Comparison of ENCODE assay signal across 9 cellular contexts in genomic region chr2:160428425-160428763, GRCh38.
A peak's percentile ranks its signal among the peaks of the same experiment; 100 is the strongest.
DNase-seq lines count a peak whose midpoint lies in the region; ATAC-seq and TF ChIP-seq lines count a peak whose summit lies in the region.
"Had no signal": no experiment of that assay in that cellular context is flagged by ENCODE, and none has a peak within 500 bp of the region (broad histone marks: within the 10 kb centered on the region; RNA-seq: fewer than 3 reads in every experiment).

No MANE protein-coding gene starts in this region.

- no peak for ATAC-seq in left lung
- ATAC-seq in HG02870 (IDR thresholded peaks at IDR 0.05; ENCODE audit: unreplicated experiment): no peak

- CTCF ChIA-PET in activated CD4-positive, alpha-beta T cell treated with anti-CD3 and anti-CD28 coated beads, Interleukin-2, amount 10 ng/mL, durations not matched to agents 7 days and 5 days (lab: Charles Lee): interaction anchor here (1.5 to 2.7 kb wide), 4 partner anchors 16 to 29 kb away, joined by 4 to 10 read pairs (median 6); no protein-coding TSS in a partner anchor
- CTCF ChIA-PET in activated CD4-positive, alpha-beta memory T cell treated with anti-CD3 and anti-CD28 coated beads, Interleukin-2, amount 10 ng/mL, durations not matched to agents 7 days and 5 days (lab: Charles Lee): interaction anchor here (0.6 to 4.2 kb wide), 16 partner anchors 8 to 541 kb away, joined by 3 to 40 read pairs (median 3); no protein-coding TSS in a partner anchor

- no peaks in the 10 kb centered on the region for H3K27me3 ChIP-seq in left lung
- no peaks in the 10 kb centered on the region for H3K27me3 ChIP-seq in suprapubic skin

- H3K4me1 Mint-ChIP-seq in activated CD4-positive, alpha-beta T cell treated with anti-CD3 and anti-CD28 coated beads, Interleukin-2, amount 10 ng/mL, durations not matched to agents 7 days and 5 days: peaks cover 64% of the 10 kb centered on the region
- H3K4me1 Mint-ChIP-seq in activated CD4-positive, alpha-beta memory T cell treated with anti-CD3 and anti-CD28 coated beads, Interleukin-2, amount 10 ng/mL, durations not matched to agents 7 days and 5 days: peaks cover 51% of the 10 kb centered on the region

- H3K4me3 ChIP-seq in left lung (no peak overlapping the region), suprapubic skin (no peak overlapping the region)

- intact Hi-C loops in left lung (cut with DNase I) (no loop called here), posterior vena cava (cut with DNase I) (no loop called here)

- TF ChIP-seq CTCF in left lung (IDR thresholded peaks at IDR 0.05) (no peak), suprapubic skin (IDR thresholded peaks at IDR 0.05) (no peak)

- TF ChIP-seq EP300 in suprapubic skin (IDR thresholded peaks at IDR 0.05): no peak

- TF ChIP-seq POLR2A in suprapubic skin (IDR thresholded peaks at IDR 0.05): no peak

- H3K4me3 Mint-ChIP-seq in activated CD4-positive, alpha-beta T cell treated with anti-CD3 and anti-CD28 coated beads, Interleukin-2, amount 10 ng/mL, durations not matched to agents 7 days and 5 days: peak overlapping the region; percentile 57
- H3K4me3 Mint-ChIP-seq in activated CD4-positive, alpha-beta memory T cell treated with anti-CD3 and anti-CD28 coated beads, Interleukin-2, amount 10 ng/mL, durations not matched to agents 7 days and 5 days: peak overlapping the region; percentile 52

- H3K4me1 ChIP-seq in left lung (peaks cover 16 to 64% of the 10 kb centered on the region in 2 donors), suprapubic skin (peaks cover 37% of the 10 kb centered on the region)

- peaks cover 0 to 5% of the 10 kb centered on the region in 2 donors for H3K9me3 ChIP-seq in left lung
- H3K9me3 ChIP-seq in suprapubic skin: no peaks in the 10 kb centered on the region

- H3K27me3 Mint-ChIP-seq in activated CD4-positive, alpha-beta T cell treated with anti-CD3 and anti-CD28 coated beads, Interleukin-2, amount 10 ng/mL, durations not matched to agents 7 days and 5 days: no peaks in the 10 kb centered on the region
- H3K27me3 Mint-ChIP-seq in activated CD4-positive, alpha-beta memory T cell treated with anti-CD3 and anti-CD28 coated beads, Interleukin-2, amount 10 ng/mL, durations not matched to agents 7 days and 5 days: peaks cover 2% of the 10 kb centered on the region

- DNase-seq in activated CD4-positive, alpha-beta T cell treated with anti-CD3 and anti-CD28 coated beads, Interleukin-2, amount 10 ng/mL, durations not matched to agents 7 days and 5 days: no peak
- no peak for DNase-seq in activated CD4-positive, alpha-beta T cell treated with anti-CD3 and anti-CD28 coated beads for 1 hour
- DNase-seq in activated CD4-positive, alpha-beta memory T cell treated with anti-CD3 and anti-CD28 coated beads, Interleukin-2, amount 10 ng/mL, durations not matched to agents 7 days and 5 days: no peak
- DNase-seq in left lung (no peak), suprapubic skin (ENCODE audit: low spot score in 2 of 2) (no peak), NCI-H2081 treated with DMSO at 0.1 percent for 48 hours (lab: John Stamatoyannopoulos, UW) (no peak), posterior vena cava (ENCODE audit: low spot score) (no peak)
- DNase-seq: NCI-H1930 had no signal

- POLR2A ChIA-PET in activated CD4-positive, alpha-beta T cell treated with anti-CD3 and anti-CD28 coated beads, Interleukin-2, amount 10 ng/mL, durations not matched to agents 7 days and 5 days (lab: Charles Lee): no interaction called here
- POLR2A ChIA-PET in activated CD4-positive, alpha-beta memory T cell treated with anti-CD3 and anti-CD28 coated beads, Interleukin-2, amount 10 ng/mL, durations not matched to agents 7 days and 5 days (lab: Charles Lee): interaction anchor here (1.4 to 3.1 kb wide), 5 partner anchors 17 to 64 kb away, joined by 5 to 26 read pairs (median 10); partner anchors contain the start of gene RBMS1

- WGBS in suprapubic skin: 48% methylated on average over 4 of the region's 4 CpGs

- H3K36me3 ChIP-seq in left lung (no peaks in the 10 kb centered on the region), suprapubic skin (no peaks in the 10 kb centered on the region)

- peaks cover 14% of the 10 kb centered on the region for H3K9me3 Mint-ChIP-seq in activated CD4-positive, alpha-beta T cell treated with anti-CD3 and anti-CD28 coated beads, Interleukin-2, amount 10 ng/mL, durations not matched to agents 7 days and 5 days
- H3K9me3 Mint-ChIP-seq in activated CD4-positive, alpha-beta memory T cell treated with anti-CD3 and anti-CD28 coated beads, Interleukin-2, amount 10 ng/mL, durations not matched to agents 7 days and 5 days: peaks cover 11% of the 10 kb centered on the region

- peak overlapping the region; percentile 86 for H3K27ac Mint-ChIP-seq in activated CD4-positive, alpha-beta T cell treated with anti-CD3 and anti-CD28 coated beads, Interleukin-2, amount 10 ng/mL, durations not matched to agents 7 days and 5 days
- H3K27ac Mint-ChIP-seq in activated CD4-positive, alpha-beta memory T cell treated with anti-CD3 and anti-CD28 coated beads, Interleukin-2, amount 10 ng/mL, durations not matched to agents 7 days and 5 days: peak overlapping the region; percentile 88

- peaks cover 39% of the 10 kb centered on the region for H3K36me3 Mint-ChIP-seq in activated CD4-positive, alpha-beta T cell treated with anti-CD3 and anti-CD28 coated beads, Interleukin-2, amount 10 ng/mL, durations not matched to agents 7 days and 5 days (ENCODE audit: low read depth)
- H3K36me3 Mint-ChIP-seq in activated CD4-positive, alpha-beta memory T cell treated with anti-CD3 and anti-CD28 coated beads, Interleukin-2, amount 10 ng/mL, durations not matched to agents 7 days and 5 days (ENCODE audit: low read depth): peaks cover 42% of the 10 kb centered on the region

- H3K27ac ChIP-seq in left lung: peak overlapping the region; percentile 74
- H3K27ac ChIP-seq in suprapubic skin: peak overlapping the region; percentile 33
